22 cellular contexts compared by ENCODE assay signal in the genomic region with DNA sequence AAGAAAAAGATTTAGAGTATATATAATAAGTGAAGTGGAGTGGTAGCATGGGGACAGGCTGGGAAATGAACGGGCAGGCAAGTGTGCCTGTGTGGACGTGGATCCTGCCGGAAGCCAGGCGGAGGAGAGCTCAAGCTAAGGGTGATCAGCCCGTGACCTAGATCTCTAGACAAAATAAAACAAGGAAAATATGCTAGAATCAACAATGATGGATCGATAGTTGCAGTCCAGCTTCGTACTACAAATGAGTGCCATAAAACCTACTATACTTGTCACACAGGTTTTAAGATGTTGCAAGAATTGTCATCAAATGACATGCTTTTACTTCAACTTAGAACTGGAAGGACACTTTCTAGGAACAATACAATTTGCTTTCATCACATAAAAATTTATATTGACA. TPM values are rescaled to one million over a fixed set of nuclear protein-coding genes. Genes with fewer than 3 reads are reported as not detected.
"Had no signal": no experiment of that assay in that cellular context is flagged by ENCODE, and none has a peak within 500 bp of the region (broad histone marks: within the 10 kb centered on the region; RNA-seq: fewer than 3 reads in every experiment).

No MANE protein-coding gene starts in this region.

- DNase-seq: activated CD4-positive, CD25-positive, alpha-beta regulatory T cell; activated CD8-positive, alpha-beta memory T cell treated with anti-CD3 and anti-CD28 coated beads, Interleukin-2, amount 50 U/mL, for 4 hours; activated CD8-positive, alpha-beta T cell treated with anti-CD3 and anti-CD28 coated beads for 36 hours; activated naive CD8-positive, alpha-beta T cell treated with anti-CD3 and anti-CD28 coated beads, Interleukin-2, amount 50 U/mL, for 24 hours; activated T-cell treated with anti-CD3 and anti-CD28 coated beads, Interleukin-2, amount 50 U/mL, for 72 hours; effector CD4-positive, alpha-beta T cell; heart left ventricle; left ventricle myocardium inferior; stimulated activated naive CD8-positive, alpha-beta T cell treated with anti-CD3 and anti-CD28 coated beads, Interleukin-15, Interleukin-2, amounts not matched to agents 100 U/mL and 50 U/mL, for 24 hours; upper lobe of left lung had no signal

- H3K27ac ChIP-seq: coronary artery, heart left ventricle, left ventricle myocardium inferior, suprapubic skin had no signal

- H3K27ac Mint-ChIP-seq: activated CD8-positive, alpha-beta T cell treated with anti-CD3 and anti-CD28 coated beads for 36 hours; activated naive CD8-positive, alpha-beta T cell treated with anti-CD3 and anti-CD28 coated beads, Interleukin-2, amount 50 U/mL, for 24 hours; T-helper 1 cell treated with Interleukin-12 subunit alpha and Interleukin-12 subunit beta and Interleukin-4 antibody, amounts not matched to agents 30 μg/mL and 1 μg/mL, for 36 hours had no signal

- H3K9me3 Mint-ChIP-seq: activated naive CD8-positive, alpha-beta T cell treated with anti-CD3 and anti-CD28 coated beads, Interleukin-2, amount 50 U/mL, for 24 hours; activated T-cell treated with anti-CD3 and anti-CD28 coated beads, Interleukin-2, amount 50 U/mL, for 72 hours; T-helper 1 cell treated with Interleukin-12 subunit alpha and Interleukin-12 subunit beta and Interleukin-4 antibody, amounts not matched to agents 30 μg/mL and 1 μg/mL, for 36 hours had no signal

- H3K9me3 ChIP-seq: heart left ventricle, left ventricle myocardium inferior, suprapubic skin, upper lobe of left lung had no signal

- H3K27me3 Mint-ChIP-seq: activated CD8-positive, alpha-beta T cell treated with anti-CD3 and anti-CD28 coated beads for 36 hours; activated naive CD8-positive, alpha-beta T cell treated with anti-CD3 and anti-CD28 coated beads, Interleukin-2, amount 50 U/mL, for 24 hours had no signal

- H3K4me3 ChIP-seq: coronary artery, heart left ventricle, left ventricle myocardium inferior, suprapubic skin, upper lobe of left lung had no signal

- H3K4me3 Mint-ChIP-seq: activated CD8-positive, alpha-beta T cell treated with anti-CD3 and anti-CD28 coated beads for 36 hours; activated naive CD8-positive, alpha-beta T cell treated with anti-CD3 and anti-CD28 coated beads, Interleukin-2, amount 50 U/mL, for 24 hours; activated T-cell treated with anti-CD3 and anti-CD28 coated beads, Interleukin-2, amount 50 U/mL, for 72 hours; T-helper 1 cell treated with Interleukin-12 subunit alpha and Interleukin-12 subunit beta and Interleukin-4 antibody, amounts not matched to agents 30 μg/mL and 1 μg/mL, for 36 hours had no signal

- H3K27me3 ChIP-seq: heart left ventricle, suprapubic skin, upper lobe of left lung had no signal

- ATAC-seq: activated CD8-positive, alpha-beta T cell treated with anti-CD3 and anti-CD28 coated beads for 36 hours; activated naive CD8-positive, alpha-beta T cell treated with anti-CD3 and anti-CD28 coated beads, Interleukin-2, amount 50 U/mL, for 24 hours; activated T-cell treated with anti-CD3 and anti-CD28 coated beads, Interleukin-2, amount 50 U/mL, for 72 hours; heart left ventricle; sciatic nerve; SK-N-SH treated with all-trans-retinoic acid at 6 μM for 48 hours; stimulated activated naive CD8-positive, alpha-beta T cell treated with anti-CD3 and anti-CD28 coated beads, Interleukin-15, Interleukin-2, amounts not matched to agents 100 U/mL and 50 U/mL, for 24 hours had no signal

RNA-seq across cellular contexts. Expression of gene SULT6B1, which starts 40.1 kb away (rescaled TPM):
- total RNA-seq: activated CD8-positive, alpha-beta T cell treated with anti-CD3 and anti-CD28 coated beads for 36 hours; activated T-cell treated with anti-CD3 and anti-CD28 coated beads, Interleukin-2, amount 50 U/mL, for 72 hours; astrocyte; cardiac septum; fibroblast of lung; frontal cortex; heart left ventricle; left ventricle myocardium inferior; mesenteric fat pad; myocyte; posterior vena cava; sciatic nerve; suprapubic skin; upper lobe of left lung had no signal
